19 cellular contexts compared by ENCODE assay signal in the genomic region with DNA sequence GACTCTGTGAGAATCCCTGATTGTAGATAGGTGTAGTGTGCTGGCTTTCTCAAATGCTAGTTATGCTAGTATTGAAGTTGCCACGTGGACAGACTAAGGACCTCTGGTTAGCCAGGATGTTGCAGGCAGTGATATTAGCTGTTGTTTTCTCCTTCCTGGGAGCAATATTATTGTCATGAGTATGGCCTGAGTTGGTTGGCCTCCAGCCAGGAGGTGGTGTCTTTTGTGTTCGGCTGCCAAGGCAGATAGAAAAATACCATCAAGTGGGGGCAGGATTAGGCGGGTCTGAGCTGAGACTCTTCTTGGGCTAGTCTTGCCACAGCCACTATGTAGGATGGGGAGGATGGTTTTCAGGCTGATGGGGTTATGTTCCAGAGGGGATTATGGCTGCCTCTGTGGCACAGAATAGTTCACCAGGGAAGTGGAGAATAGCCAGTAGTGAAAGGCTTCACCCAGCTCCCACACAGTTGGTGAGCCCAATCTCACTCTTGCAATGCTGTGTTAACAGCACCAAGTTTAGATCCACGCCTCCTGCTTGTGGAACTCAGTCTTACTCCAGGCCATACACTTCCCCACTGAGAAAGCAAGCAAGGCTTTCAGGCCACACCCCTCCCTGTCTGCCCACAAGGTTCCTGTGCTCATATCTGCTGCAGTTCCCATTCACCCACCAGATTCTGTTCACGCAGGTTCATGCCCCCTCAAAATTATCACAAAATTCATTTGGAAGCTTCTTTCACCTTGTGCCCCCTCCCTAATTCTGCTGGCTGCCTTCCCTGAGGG. TPM values are rescaled to one million over a fixed set of nuclear protein-coding genes. Genes with fewer than 3 reads are reported as not detected.
A peak's percentile ranks its signal among the peaks of the same experiment; 100 is the strongest.
DNase-seq lines count a peak whose midpoint lies in the region; ATAC-seq, FAIRE-seq and TF ChIP-seq lines count a peak whose summit lies in the region.
"Had no signal": no experiment of that assay in that cellular context is flagged by ENCODE, and none has a peak within 500 bp of the region (broad histone marks: within the 10 kb centered on the region; RNA-seq: fewer than 3 reads in every experiment).

No MANE protein-coding gene starts in this region.

- H2AFZ ChIP-seq in mammary epithelial cell (ENCODE audit: low read depth, low read length): no peak overlapping the region
- no peak overlapping the region for H2AFZ ChIP-seq in keratinocyte (ENCODE audit: control insufficient read depth, low read length)

- 61% methylated on average over 5 of the region's 5 CpGs for WGBS in mammary epithelial cell (ENCODE audit: low coverage, missing lambda C conversion rate)

- no peak overlapping the region for H3K4me3 ChIP-seq in left ventricle myocardium inferior
- no peak overlapping the region for H3K4me3 ChIP-seq in mammary epithelial cell (replicated peaks in 1 of 3; ENCODE audit: insufficient read depth in 1 of 3, low read depth in 2 of 3, low read length in 3 of 3)
- no peak overlapping the region for H3K4me3 ChIP-seq in keratinocyte (ENCODE audit: control insufficient read depth in 2 of 3, extremely low read depth in 1 of 3, insufficient read depth in 2 of 3, low read depth in 1 of 3, low read length in 3 of 3)

- CTCF ChIA-PET in mammary epithelial cell (lab: Charles Lee; ENCODE audit: low non-redundant PET): no interaction called here

- no peaks in the 10 kb centered on the region for H4K20me1 ChIP-seq in mammary epithelial cell (ENCODE audit: insufficient read depth, low read length)
- no peaks in the 10 kb centered on the region for H4K20me1 ChIP-seq in keratinocyte (ENCODE audit: control insufficient read depth, extremely low read depth, insufficient read depth, low read length)

- no peaks in the 10 kb centered on the region for H3K27me3 Mint-ChIP-seq in natural killer cell (ENCODE audit: low read depth in 2 of 2)

- no peak overlapping the region for H3K27ac ChIP-seq in left ventricle myocardium inferior (replicated peaks)
- H3K27ac ChIP-seq in mammary epithelial cell (ENCODE audit: insufficient read depth, low read depth, low read length): no peak overlapping the region
- no peak overlapping the region for H3K27ac ChIP-seq in keratinocyte (ENCODE audit: control insufficient read depth, insufficient read depth, low read length)

- H3K9me3 ChIP-seq in left ventricle myocardium inferior (replicated peaks) (peaks cover 23% of the 10 kb centered on the region), mammary epithelial cell (replicated peaks; ENCODE audit: insufficient read depth, low read length) (no peaks in the 10 kb centered on the region), keratinocyte (ENCODE audit: control insufficient read depth, low read depth, low read length) (no peaks in the 10 kb centered on the region)

- H3K4me1 Mint-ChIP-seq in natural killer cell: no peaks in the 10 kb centered on the region

- no peaks in the 10 kb centered on the region for H3K27me3 ChIP-seq in left ventricle myocardium inferior (ENCODE audit: low read depth)
- H3K27me3 ChIP-seq in mammary epithelial cell (ENCODE audit: insufficient read depth, low read length): no peaks in the 10 kb centered on the region
- no peaks in the 10 kb centered on the region for H3K27me3 ChIP-seq in keratinocyte (ENCODE audit: control insufficient read depth, extremely low read depth, insufficient read depth, low read length)

- H3K36me3 ChIP-seq in left ventricle myocardium inferior (no peaks in the 10 kb centered on the region), mammary epithelial cell (ENCODE audit: insufficient read depth, low read length) (no peaks in the 10 kb centered on the region), keratinocyte (ENCODE audit: control insufficient read depth in 2 of 2, extremely low read depth in 1 of 2, insufficient read depth in 2 of 2, low read length in 2 of 2) (no peaks in the 10 kb centered on the region)

- no peak for TF ChIP-seq CTCF in left ventricle myocardium inferior (IDR thresholded peaks at IDR 0.05; ENCODE audit: borderline replicate concordance)
- no peak for TF ChIP-seq CTCF in mammary epithelial cell (conservative IDR thresholded peaks at IDR 0.05 in 1 of 2, IDR thresholded peaks at IDR 0.05 in 1 of 2; ENCODE audit: extremely low read depth in 1 of 2, insufficient read depth in 1 of 2, low read depth in 1 of 2, low read length in 2 of 2)
- no peak for TF ChIP-seq CTCF in keratinocyte (optimal IDR thresholded peaks at IDR 0.05 in 1 of 3, IDR thresholded peaks at IDR 0.05 in 1 of 3, conservative IDR thresholded peaks at IDR 0.05 in 1 of 3; ENCODE audit: extremely low read depth in 1 of 3, insufficient read depth in 2 of 3, low read length in 3 of 3)
- no peak for TF ChIP-seq CTCF in natural killer cell (IDR thresholded peaks at IDR 0.05)

- H3K9me3 Mint-ChIP-seq in natural killer cell: peaks cover 6 to 8% of the 10 kb centered on the region in 2 donors

- peaks cover 14% of the 10 kb centered on the region for H3K4me1 ChIP-seq in left ventricle myocardium inferior
- no peaks in the 10 kb centered on the region for H3K4me1 ChIP-seq in mammary epithelial cell (ENCODE audit: insufficient read depth, low read length)
- no peaks in the 10 kb centered on the region for H3K4me1 ChIP-seq in keratinocyte (ENCODE audit: control insufficient read depth, extremely low read depth, insufficient read depth, low read length)

- in situ Hi-C loops in mammary epithelial cell (cut with MboI; ENCODE audit: low sequenced_read_pairs in 2 of 2): no loop called here

- H3K36me3 Mint-ChIP-seq in natural killer cell: no peaks in the 10 kb centered on the region

- no peak for TF ChIP-seq POLR2A in GM12891 (IDR thresholded peaks at IDR 0.05; ENCODE audit: low read depth, low read length)

- ATAC-seq in left cardiac atrium: peak; percentile 30 to 52
- ATAC-seq in natural killer cell: no peak
- no peak for ATAC-seq in HG02870 (IDR thresholded peaks at IDR 0.05; ENCODE audit: unreplicated experiment)
- ATAC-seq: Panc1, SK-N-SH treated with all-trans-retinoic acid at 6 μM for 48 hours had no signal

- no peak overlapping the region for H3K27ac Mint-ChIP-seq in natural killer cell

- peak; percentile 31 for DNase-seq in left cardiac atrium
- DNase-seq in left ventricle myocardium inferior: no peak
- DNase-seq in mammary epithelial cell: peak; percentile 1
- DNase-seq in keratinocyte (ENCODE audit: low read depth, low spot score): no peak
- no peak for DNase-seq in GM12891 (ENCODE audit: insufficient read length, low spot score)
- DNase-seq in natural killer cell: no peak
- DNase-seq: C1 segment of cervical spinal cord, DND-41, NCI-H1048, NCI-H2107, NCI-H2227 treated with DMSO at 0.1 percent for 48 hours, NCI-H524, SHP77 had no signal

- no peak overlapping the region for H3K4me2 ChIP-seq in mammary epithelial cell (ENCODE audit: insufficient read depth, low read depth, low read length)
- no peak overlapping the region for H3K4me2 ChIP-seq in keratinocyte (ENCODE audit: control insufficient read depth, extremely low read depth, insufficient read depth, low read depth, low read length)

- FAIRE-seq in keratinocyte (lab: Jason Lieb, UNC) (peak; percentile 17), GM12891 (lab: Jason Lieb, UNC) (no peak)
- FAIRE-seq: G401.6, GM12892 had no signal

- dilution Hi-C loops in mammary epithelial cell (cut with HindIII; ENCODE audit: low sequenced_read_pairs): no loop called here
- dilution Hi-C loops in keratinocyte (cut with MboI; ENCODE audit: extremely low pct_ligation_motif_present, low sequenced_read_pairs): no loop called here

- H3K4me3 Mint-ChIP-seq in natural killer cell: no peak overlapping the region

- H3K79me2 ChIP-seq in mammary epithelial cell (ENCODE audit: insufficient read depth, low read length): no peaks in the 10 kb centered on the region
- H3K79me2 ChIP-seq in keratinocyte (ENCODE audit: control insufficient read depth, insufficient read depth, low read length): no peaks in the 10 kb centered on the region

- no peak overlapping the region for H3K9ac ChIP-seq in mammary epithelial cell (ENCODE audit: insufficient read depth, low read length)
- no peak overlapping the region for H3K9ac ChIP-seq in keratinocyte (ENCODE audit: control insufficient read depth, extremely low read depth, insufficient read depth, low read length)

- no peaks in the 10 kb centered on the region for H3K9me1 ChIP-seq in keratinocyte (ENCODE audit: control insufficient read depth, extremely low read depth, insufficient read depth, low read length)

- no TSS peak for BruUV-seq in mammary epithelial cell (replicated peaks; lab: Mats Ljungman, UMichigan)

- intact Hi-C loops in left cardiac atrium (cut with DNase I): no loop called here
- intact Hi-C loops in left ventricle myocardium inferior (cut with micrococcal nuclease): no loop called here
- intact Hi-C loops in mammary epithelial cell (cut with micrococcal nuclease): no loop called here
- intact Hi-C loops in natural killer cell (cut with micrococcal nuclease): no loop called here

TF ChIP-seq in GM12891, 5 proteins besides CTCF, POLR2A, EP300 and RAD21:
- TF ChIP-seq POU2F2 (IDR thresholded peaks at IDR 0.05; ENCODE audit: low read depth, low read length) (no peak), POLR2AphosphoS5 (IDR thresholded peaks at IDR 0.05; ENCODE audit: low read depth, low read length) (no peak), TAF1 (IDR thresholded peaks at IDR 0.05; ENCODE audit: low read depth, low read length) (no peak), PAX5 (IDR thresholded peaks at IDR 0.05; ENCODE audit: insufficient read depth, low read length, severe bottlenecking) (no peak), SPI1 (IDR thresholded peaks at IDR 0.05; ENCODE audit: low read depth, low read length) (no peak)

RNA-seq across cellular contexts. Expression of a gene that starts 31.2 kb away (rescaled TPM):
- 10 to 100 TPM; 15.2 to 22.4 TPM for total RNA-seq in left cardiac atrium
- total RNA-seq in left ventricle myocardium inferior: 12.9 TPM
- 1 to 10 TPM; 2.8 to 5.5 TPM for total RNA-seq in mammary epithelial cell
- polyA plus RNA-seq in mammary epithelial cell: 0.56 TPM
- not detected for polyA minus RNA-seq in mammary epithelial cell
- 1.1 to 2.0 TPM (median 1.8 TPM) in 3 replicates for polyA plus RNA-seq in keratinocyte
- polyA plus RNA-seq in keratinocyte (2011; ENCODE audit: low read depth): 1.1 TPM
- 1.2 and 1.9 TPM in 2 replicates for polyA plus RNA-seq in keratinocyte (2011; cell fraction: cytosol; rRNA removed)
- 1.9 and 2.2 TPM in 2 replicates for polyA plus RNA-seq in keratinocyte (2011; cell fraction: nucleus; rRNA removed)
- polyA plus RNA-seq in keratinocyte (2012; ENCODE audit: low replicate concordance): 0.72 and 0.87 TPM in 2 replicates
- 0.43 to 4.8 TPM (median 3.5 TPM) in 3 replicates for polyA minus RNA-seq in keratinocyte
- polyA minus RNA-seq in keratinocyte (2011; cell fraction: cytosol; rRNA and poly(A)+ RNA removed): 4.0 TPM
- 1.7 and 5.2 TPM in 2 replicates for polyA minus RNA-seq in keratinocyte (2011; cell fraction: nucleus; rRNA and poly(A)+ RNA removed)
- polyA plus RNA-seq in GM12891 (2012; ENCODE audit: low read depth, missing spikeins): 0.26 TPM
- total RNA-seq in natural killer cell: not detected
- total RNA-seq: A673 had no signal

Comparison
In these comparisons a context has a peak if more than half of its experiments do, and no peak if none do; other contexts are left out.
1. DNase-seq: peak in left cardiac atrium (single experiment) and mammary epithelial cell (single experiment); none in left ventricle myocardium inferior (single experiment), keratinocyte (single experiment), GM12891 (single experiment) and natural killer cell (single experiment).
2. ATAC-seq: peak in left cardiac atrium (2 of 2); none in natural killer cell (0 of 3) and HG02870 (single experiment).